ENCODE assay signal across 27 cellular contexts in the genomic region with DNA sequence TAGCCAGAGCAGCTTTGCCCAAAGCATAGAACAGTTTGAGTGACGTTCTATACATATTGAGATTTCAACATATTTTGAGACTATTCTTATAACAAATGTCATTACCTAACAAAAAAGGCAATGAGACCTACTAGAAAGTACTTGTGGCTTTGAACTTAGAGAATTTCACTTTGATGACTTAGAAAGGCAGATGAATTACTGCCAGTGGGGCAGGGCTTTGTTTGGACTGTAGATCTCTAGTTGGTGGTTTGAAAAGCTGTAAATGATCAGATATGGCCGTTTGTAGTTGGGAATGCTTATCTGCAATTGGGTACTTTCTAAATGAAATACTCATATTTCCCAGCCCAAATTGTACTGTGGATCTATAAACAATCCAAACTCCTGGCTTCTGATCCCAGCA. TPM values are rescaled to one million over a fixed set of nuclear protein-coding genes. Genes with fewer than 3 reads are reported as not detected.
"Had no signal": no experiment of that assay in that cellular context is flagged by ENCODE, and none has a peak within 500 bp of the region (broad histone marks: within the 10 kb centered on the region; RNA-seq: fewer than 3 reads in every experiment).

No MANE protein-coding gene starts in this region.

- DNase-seq: activated B cell treated with CpG ODN at 0.5 μM for 24 hours; activated CD4-positive, alpha-beta T cell treated with anti-CD3 and anti-CD28 coated beads for 1 hour; activated CD4-positive, alpha-beta T cell treated with anti-CD3 and anti-CD28 coated beads, Interleukin-2, amount 10 ng/mL, durations not matched to agents 24 days and 14 days; activated CD4-positive, alpha-beta T cell treated with anti-CD3 and anti-CD28 coated beads, Interleukin-2, amount 50 U/mL, for 48 hours; activated CD8-positive, alpha-beta memory T cell treated with anti-CD3 and anti-CD28 coated beads, Interleukin-2, amount 10 ng/mL, durations not matched to agents 7 days and 5 days; activated gamma-delta T cell treated with Interleukin-2 at 50 U/mL for 16 hours; activated naive CD4-positive, alpha-beta T cell treated with anti-CD3 and anti-CD28 coated beads, Interleukin-2, amount 10 ng/mL, durations not matched to agents 7 days and 5 days; activated naive CD8-positive, alpha-beta T cell treated with anti-CD3 and anti-CD28 coated beads for 36 hours; activated T-cell treated with anti-CD3 and anti-CD28 coated beads, Interleukin-2, amount 50 U/mL, for 48 hours; caudate nucleus; Kasumi-1; KBM-7; NCI-H1092 treated with DMSO at 0.1 percent for 48 hours; NCI-H1436; NCI-H187; NCI-H2081; NCI-H510A treated with DMSO at 0.1 percent for 48 hours; NCI-H69; RPMI8226; T-cell had no signal

- H3K27ac ChIP-seq: SK-N-MC had no signal

- H3K4me3 ChIP-seq: SK-N-MC had no signal

- ATAC-seq: activated CD8-positive, alpha-beta memory T cell treated with anti-CD3 and anti-CD28 coated beads, Interleukin-2, amount 10 ng/mL, durations not matched to agents 7 days and 5 days; Panc1; Right ventricle myocardium inferior; T-cell had no signal

RNA-seq across cellular contexts. Expression of a gene that starts 28.1 kb away (rescaled TPM):
- total RNA-seq: activated CD4-positive, alpha-beta T cell treated with anti-CD3 and anti-CD28 coated beads, Interleukin-2, amount 10 ng/mL, durations not matched to agents 24 days and 14 days; activated naive CD8-positive, alpha-beta T cell treated with anti-CD3 and anti-CD28 coated beads for 36 hours; chondrocyte had no signal

RNA-seq across cellular contexts. Expression of a gene that starts 47.2 kb away (rescaled TPM):
- total RNA-seq: activated B cell treated with CpG ODN at 0.5 μM for 24 hours; activated CD8-positive, alpha-beta memory T cell treated with anti-CD3 and anti-CD28 coated beads, Interleukin-2, amount 10 ng/mL, durations not matched to agents 7 days and 5 days; activated naive CD8-positive, alpha-beta T cell treated with anti-CD3 and anti-CD28 coated beads for 36 hours; activated T-helper 2 cell treated with anti-CD3 and anti-CD28 coated beads, Interferon-gamma antibody, Interleukin-2, Interleukin-4, amounts not matched to agents 10 μg/mL and 5 μg/mL and 100 μg/mL, durations not matched to agents 14 hours and 24 hours and 36 hours; chondrocyte; M059J; Right ventricle myocardium inferior; T-cell had no signal
- polyA plus RNA-seq: adipose tissue had no signal
